In the genomic region with DNA sequence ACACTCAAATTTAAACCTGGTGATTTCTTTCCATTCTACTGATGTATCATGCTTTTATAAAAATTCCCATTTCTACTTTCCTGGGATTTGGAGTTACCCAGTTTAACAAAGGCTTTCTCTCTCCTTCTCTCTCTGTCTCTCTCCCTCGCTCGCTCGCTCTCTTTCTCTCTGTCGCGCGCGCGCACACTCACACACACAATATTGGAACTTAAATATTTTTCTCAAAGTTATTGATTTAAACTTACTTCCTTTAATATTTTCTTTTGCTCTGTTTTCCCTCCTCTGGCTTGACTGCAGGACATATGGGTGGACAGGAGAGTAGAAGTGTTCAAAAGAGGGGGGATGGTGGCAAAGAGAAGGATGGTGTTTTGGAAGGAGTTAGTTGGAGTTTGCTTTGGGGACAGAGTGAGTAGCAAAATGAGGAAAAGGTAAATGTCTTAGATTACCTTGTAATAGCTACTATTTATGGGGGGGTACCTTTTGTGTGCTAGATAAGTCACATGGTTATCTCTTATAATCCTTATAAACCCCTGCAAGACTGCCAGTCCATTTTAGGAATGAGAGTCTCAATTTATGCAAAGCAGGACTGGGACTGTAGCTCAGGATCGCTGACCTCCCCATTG, we compare ENCODE assay signal across 8 cellular contexts. TPM values are rescaled to one million over a fixed set of nuclear protein-coding genes. Genes with fewer than 3 reads are reported as not detected.
DNase-seq lines count a peak whose midpoint lies in the region; ATAC-seq and TF ChIP-seq lines count a peak whose summit lies in the region.

No MANE protein-coding gene starts in this region.

- ATAC-seq in activated CD4-positive, alpha-beta T cell treated with anti-CD3 and anti-CD28 coated beads for 36 hours = no peak

- TF ChIP-seq RAD21 in SK-N-SH (IDR thresholded peaks at IDR 0.05; ENCODE audit: low read length) = no peak

- peak overlapping the region; percentile 95 for H3K27ac Mint-ChIP-seq in activated CD4-positive, alpha-beta T cell treated with anti-CD3 and anti-CD28 coated beads for 36 hours

- H3K36me3 ChIP-seq in SK-N-SH (replicated peaks in 1 of 2; ENCODE audit: control insufficient read depth in 1 of 2, insufficient read depth in 2 of 2, low read length in 1 of 2) = no peaks in the 10 kb centered on the region
- H3K36me3 ChIP-seq in esophagus (ENCODE audit: control insufficient read depth in 2 of 2, insufficient read depth in 2 of 2, low read length in 1 of 2) = peaks cover 0 to 2% of the 10 kb centered on the region in 2 donors
- no peaks in the 10 kb centered on the region for H3K36me3 ChIP-seq in ovary

- H3K4me3 Mint-ChIP-seq in activated CD4-positive, alpha-beta T cell treated with anti-CD3 and anti-CD28 coated beads for 36 hours = peak overlapping the region; percentile 90

- H3K4me3 ChIP-seq in SK-N-SH (ENCODE audit: low read depth in 2 of 2, low read length in 1 of 2) (peak overlapping the region; percentile 73 to 84), esophagus (ENCODE audit: low read depth in 1 of 2, low read length in 2 of 2) (peak overlapping the region; percentile 95 to 98), ovary (peak overlapping the region; percentile 91)

- H2AFZ ChIP-seq in SK-N-SH (ENCODE audit: low read depth) = peak overlapping the region; percentile 95

- H3K9me3 ChIP-seq in SK-N-SH (no peaks in the 10 kb centered on the region; the same call in 1 of the 2 replicates), esophagus (ENCODE audit: control insufficient read depth in 2 of 2, insufficient read depth in 1 of 2, low read depth in 1 of 2, low read length in 1 of 2) (no peaks in the 10 kb centered on the region), ovary (no peaks in the 10 kb centered on the region)

- no peaks in the 10 kb centered on the region for H4K20me1 ChIP-seq in SK-N-SH (ENCODE audit: insufficient read depth)

- H3K36me3 Mint-ChIP-seq in activated CD4-positive, alpha-beta T cell treated with anti-CD3 and anti-CD28 coated beads for 36 hours (ENCODE audit: low read depth) = peaks cover 39% of the 10 kb centered on the region

- intact Hi-C loops in activated CD4-positive, alpha-beta T cell treated with anti-CD3 and anti-CD28 coated beads for 36 hours (cut with DNase I, micrococcal nuclease) = loop anchor here in 1 of 2 experiments (1.0 to 5.0 kb wide), 5 partner anchors 26 to 322 kb away; partner anchors contain the start of genes COIL, DGKE, NOG and SCPEP1
- intact Hi-C loops in ovary (cut with DNase I) = loop anchor here in 1 of 4 donors (5.0 kb wide), 1 partner anchor 82 kb away; the partner anchor contains the start of genes C17orf67 and DGKE

- peaks cover 42% of the 10 kb centered on the region for H3K79me2 ChIP-seq in SK-N-SH (ENCODE audit: insufficient read depth)

- H3K9ac ChIP-seq in SK-N-SH = peak overlapping the region; percentile 89

- peaks cover 63% of the 10 kb centered on the region for H3K4me1 Mint-ChIP-seq in activated CD4-positive, alpha-beta T cell treated with anti-CD3 and anti-CD28 coated beads for 36 hours

- no peaks in the 10 kb centered on the region for H3K9me2 ChIP-seq in SK-N-SH

- no peak for TF ChIP-seq CTCF in SK-N-SH (IDR thresholded peaks at IDR 0.05)
- TF ChIP-seq CTCF in ovary (IDR thresholded peaks at IDR 0.05) = no peak

- H3K4me1 ChIP-seq in SK-N-SH (ENCODE audit: control insufficient read depth in 1 of 2, insufficient read depth in 2 of 2, low read depth in 1 of 2, low read length in 1 of 2) = peaks cover 13 to 23% of the 10 kb centered on the region in 2 experiments; a peak in 2 of 4 replicates
- H3K4me1 ChIP-seq in esophagus (ENCODE audit: control insufficient read depth in 2 of 2, insufficient read depth in 2 of 2, low read length in 1 of 2) = peaks cover 0 to 8% of the 10 kb centered on the region in 2 donors
- H3K4me1 ChIP-seq in ovary (ENCODE audit: insufficient read depth) = peaks cover 12% of the 10 kb centered on the region

- H3K27me3 ChIP-seq in SK-N-SH (ENCODE audit: insufficient read depth) (no peaks in the 10 kb centered on the region), esophagus (ENCODE audit: control insufficient read depth in 1 of 2, insufficient read depth in 2 of 2, low read length in 2 of 2) (no peaks in the 10 kb centered on the region), ovary (no peaks in the 10 kb centered on the region)

- peak overlapping the region; percentile 90 for H3K4me2 ChIP-seq in SK-N-SH

- peaks cover 19% of the 10 kb centered on the region for H3F3A ChIP-seq in SK-N-SH (replicated peaks; ENCODE audit: insufficient read depth)

- TF ChIP-seq EP300 in SK-N-SH (IDR thresholded peaks at IDR 0.05; ENCODE audit: borderline replicate concordance in 1 of 2, low read depth in 1 of 2, low read length in 1 of 2) (no peak), ovary (IDR thresholded peaks at IDR 0.05) (no peak)

- POLR2A ChIA-PET in activated CD4-positive, alpha-beta T cell treated with anti-CD3 and anti-CD28 coated beads for 36 hours (lab: Charles Lee) = interaction anchor here (0.6 to 1.4 kb wide), 4 partner anchors 10 to 128 kb away, joined by 3 to 6 read pairs (median 4); no protein-coding TSS in a partner anchor
- POLR2A ChIA-PET in SK-N-SH (lab: Yijun Ruan, JAX) = interaction anchor here (1.0 to 1.4 kb wide), 6 partner anchors 9 to 90 kb away, joined by 3 to 8 read pairs (median 4); partner anchors contain the start of genes C17orf67, DGKE and SCPEP1

- peak overlapping the region; percentile 73 to 75 for H3K27ac ChIP-seq in SK-N-SH (ENCODE audit: low read depth in 2 of 2, low read length in 1 of 2)
- H3K27ac ChIP-seq in esophagus (ENCODE audit: low read depth in 2 of 2, low read length in 1 of 2) = peak overlapping the region; percentile 90 to 94
- peak overlapping the region; percentile 9 to 75 for H3K27ac ChIP-seq in ovary

- 37% methylated on average over 9 of the region's 9 CpGs for WGBS in SK-N-SH (ENCODE audit: low lambda C conversion rate)
- 8 to 11% methylated on average over 9 of the region's 9 CpGs for WGBS in esophagus, 2 donors
- 6 to 7% (median 6%) methylated on average over 9 of the region's 9 CpGs for WGBS in ovary, 3 donors

- CTCF ChIA-PET in activated CD4-positive, alpha-beta T cell treated with anti-CD3 and anti-CD28 coated beads for 36 hours (lab: Charles Lee) = interaction anchor here (0.5 to 1.2 kb wide), 3 partner anchors 9 to 95 kb away, joined by 3 to 5 read pairs (median 3); no protein-coding TSS in a partner anchor
- CTCF ChIA-PET in SK-N-SH (lab: Yijun Ruan, JAX) = interaction anchor here (1.2 to 1.8 kb wide), 6 partner anchors 11 to 101 kb away, joined by 4 to 9 read pairs (median 4); no protein-coding TSS in a partner anchor

- TF ChIP-seq POLR2A in ovary (IDR thresholded peaks at IDR 0.05) = no peak

- peaks cover 7% of the 10 kb centered on the region for H3K9me3 Mint-ChIP-seq in activated CD4-positive, alpha-beta T cell treated with anti-CD3 and anti-CD28 coated beads for 36 hours (ENCODE audit: low read depth)

- DNase-seq in activated CD4-positive, alpha-beta T cell treated with anti-CD3 and anti-CD28 coated beads for 36 hours = peak; percentile 50
- no peak for DNase-seq in activated CD4-positive, alpha-beta T cell treated with anti-CD3 and anti-CD28 coated beads, Interleukin-2, amount 50 U/mL, for 1 hour
- no peak for DNase-seq in SK-N-SH
- DNase-seq in ovary = no peak
- DNase-seq in activated gamma-delta T cell (lab: John Stamatoyannopoulos, UW) = no peak
- no peak for DNase-seq in GOT3 (lab: John Stamatoyannopoulos, UW)
- DNase-seq in NCI-H2227 treated with DMSO at 0.1 percent for 48 hours (lab: John Stamatoyannopoulos, UW) = no peak

- H3K27me3 Mint-ChIP-seq in activated CD4-positive, alpha-beta T cell treated with anti-CD3 and anti-CD28 coated beads for 36 hours = no peaks in the 10 kb centered on the region

TF ChIP-seq in SK-N-SH, 30 proteins besides CTCF, POLR2A, EP300 and RAD21:
- TF ChIP-seq TEAD4 (IDR thresholded peaks at IDR 0.05; ENCODE audit: borderline replicate concordance, insufficient read depth) = no peak
- peak; percentile 10; the same call in 1 of the 2 replicates for TF ChIP-seq MXI1 (IDR thresholded peaks at IDR 0.05; ENCODE audit: low read depth, low read length)
- TF ChIP-seq, protein P1, sequence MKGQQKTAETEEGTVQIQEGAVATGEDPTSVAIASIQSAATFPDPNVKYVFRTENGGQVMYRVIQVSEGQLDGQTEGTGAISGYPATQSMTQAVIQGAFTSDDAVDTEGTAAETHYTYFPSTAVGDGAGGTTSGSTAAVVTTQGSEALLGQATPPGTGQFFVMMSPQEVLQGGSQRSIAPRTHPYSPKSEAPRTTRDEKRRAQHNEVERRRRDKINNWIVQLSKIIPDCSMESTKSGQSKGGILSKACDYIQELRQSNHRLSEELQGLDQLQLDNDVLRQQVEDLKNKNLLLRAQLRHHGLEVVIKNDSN (IDR thresholded peaks at IDR 0.05; ENCODE audit: borderline replicate concordance, low read depth) = peak; percentile 31; the same call in 1 of the 2 replicates
- no peak for TF ChIP-seq MEF2A (IDR thresholded peaks at IDR 0.05; ENCODE audit: borderline replicate concordance, low read depth)

RNA-seq across cellular contexts. Expression of gene TRIM25, which starts 0.9 kb away (rescaled TPM):
- total RNA-seq in activated CD4-positive, alpha-beta T cell treated with anti-CD3 and anti-CD28 coated beads for 36 hours = 100 to 1,000 TPM; 173 to 241 TPM
- polyA plus RNA-seq in SK-N-SH (2012; rRNA removed) (17.1 and 24.2 TPM in 2 replicates), esophagus (10 to 100 TPM; 15.9 to 18.2 TPM), ovary (10 to 100 TPM; 12.5 to 71.7 TPM)
- polyA plus RNA-seq in SK-N-SH (2012; cell fraction: cytosol; rRNA removed) = 18.0 and 21.9 TPM in 2 replicates
- polyA plus RNA-seq in SK-N-SH (2012; cell fraction: nucleus; rRNA removed) = 39.0 and 52.3 TPM in 2 replicates
- 10 to 100 TPM; 23.6 to 57.6 (median 45.9) TPM for total RNA-seq in ovary

RNA-seq across cellular contexts. Expression of gene COIL, which starts 46.1 kb away (rescaled TPM):
- total RNA-seq in activated CD4-positive, alpha-beta T cell treated with anti-CD3 and anti-CD28 coated beads for 36 hours = 10 to 100 TPM; 20.9 to 21.3 TPM
- polyA plus RNA-seq in SK-N-SH (2012; rRNA removed) (3.9 and 5.7 TPM in 2 replicates), esophagus (1 to 10 TPM; 8.8 to 9.4 TPM), ovary (10 to 100 TPM; 12.4 to 14.3 TPM)
- polyA plus RNA-seq in SK-N-SH (2012; cell fraction: cytosol; rRNA removed) = 5.6 and 6.7 TPM in 2 replicates
- 5.7 and 8.1 TPM in 2 replicates for polyA plus RNA-seq in SK-N-SH (2012; cell fraction: nucleus; rRNA removed)
- 10 to 100 TPM; 10.9 to 17.8 (median 12.9) TPM for total RNA-seq in ovary

Comparison
In these comparisons a context has a peak if more than half of its experiments do, and no peak if none do; other contexts are left out.
1. H3K27ac ChIP-seq: peak in every context shown above with its lines; median percentile 92 in esophagus; 74 in SK-N-SH; 42 in ovary.